ENCODE assay signal across 37 cellular contexts in the genomic region with DNA sequence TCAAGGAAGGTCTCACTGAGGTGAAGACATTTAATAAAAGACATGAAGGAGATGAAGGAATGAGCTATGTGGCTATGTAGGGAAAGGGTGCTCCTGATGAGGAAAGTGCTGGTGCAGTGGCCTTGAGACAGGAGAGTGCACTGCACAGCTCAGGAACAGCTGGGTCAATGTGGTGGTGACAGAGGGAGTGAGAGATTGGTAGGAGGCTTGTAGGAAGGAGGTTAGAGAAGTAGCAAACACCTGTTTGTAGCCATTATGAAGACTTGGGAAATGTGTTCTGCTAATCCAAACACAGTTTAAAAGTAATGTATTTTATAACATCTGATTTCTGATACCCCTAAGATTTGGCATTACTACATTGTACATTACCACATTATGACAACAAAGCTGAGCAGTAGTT.
A peak's percentile ranks its signal among the peaks of the same experiment; 100 is the strongest.
DNase-seq lines count a peak whose midpoint lies in the region; ATAC-seq and FAIRE-seq lines count a peak whose summit lies in the region.
"Had no signal": no experiment of that assay in that cellular context is flagged by ENCODE, and none has a peak within 500 bp of the region (broad histone marks: within the 10 kb centered on the region; RNA-seq: fewer than 3 reads in every experiment).

No MANE protein-coding gene starts in this region.

- no peaks in the 10 kb centered on the region for H3K9me3 Mint-ChIP-seq in activated naive CD8-positive, alpha-beta T cell treated with anti-CD3 and anti-CD28 coated beads, Interleukin-2, amount 50 U/mL, for 24 hours
- H3K9me3 Mint-ChIP-seq: CD14-positive monocyte, endodermal cell, GM23338, naive B cell had no signal

- no peak overlapping the region for H2BK15ac ChIP-seq in neuronal stem cell (ENCODE audit: low read length)

- H3K18ac ChIP-seq in neuronal stem cell (ENCODE audit: low read length) = no peak overlapping the region

- H2AFZ ChIP-seq in neuronal stem cell (ENCODE audit: low read length) = no peak overlapping the region
- H2AFZ ChIP-seq: GM23338, PC-9 had no signal

- H3K27me3 ChIP-seq in neuronal stem cell (ENCODE audit: control insufficient read depth in 3 of 3, insufficient read depth in 3 of 3, low read depth in 1 of 3, low read length in 3 of 3) = no peaks in the 10 kb centered on the region
- no peaks in the 10 kb centered on the region for H3K27me3 ChIP-seq in small intestine (ENCODE audit: control insufficient read depth in 2 of 2, insufficient read depth in 2 of 2, low read length in 2 of 2)
- H3K27me3 ChIP-seq: adrenal gland, body of pancreas, esophagus squamous epithelium, MG63, transverse colon had no signal

- peaks cover 80% of the 10 kb centered on the region for H3K4me1 Mint-ChIP-seq in activated naive CD8-positive, alpha-beta T cell treated with anti-CD3 and anti-CD28 coated beads, Interleukin-2, amount 50 U/mL, for 24 hours
- H3K4me1 Mint-ChIP-seq: CD14-positive monocyte, naive B cell had no signal

- no peak overlapping the region for H3K4ac ChIP-seq in neuronal stem cell (ENCODE audit: low read length)

- no peaks in the 10 kb centered on the region for H3K36me3 ChIP-seq in neuronal stem cell (replicated peaks in 1 of 2; ENCODE audit: control insufficient read depth in 2 of 2, insufficient read depth in 2 of 2, low read length in 2 of 2)
- no peaks in the 10 kb centered on the region for H3K36me3 ChIP-seq in small intestine (ENCODE audit: control insufficient read depth in 2 of 2, insufficient read depth in 2 of 2, low read length in 2 of 2)
- H3K36me3 ChIP-seq: adrenal gland, esophagus squamous epithelium, heart left ventricle, left ventricle myocardium inferior, MG63, prostate gland, transverse colon, WERI-Rb-1 had no signal

- no peak for ATAC-seq in activated naive CD8-positive, alpha-beta T cell treated with anti-CD3 and anti-CD28 coated beads, Interleukin-2, amount 50 U/mL, for 24 hours
- ATAC-seq: GM23338, heart left ventricle, K562 had no signal

- H3K4me3 ChIP-seq in neuronal stem cell (ENCODE audit: low read length in 2 of 2) (no peak overlapping the region), small intestine (ENCODE audit: low read depth in 1 of 2, low read length in 2 of 2) (no peak overlapping the region)
- H3K4me3 ChIP-seq: adrenal gland, body of pancreas, GM23338, K562, PC-9, prostate gland, transverse colon had no signal

- peak overlapping the region; percentile 82 for H3K23ac ChIP-seq in neuronal stem cell (ENCODE audit: low read depth, low read length, poor library complexity)

- no peak overlapping the region for H3K4me2 ChIP-seq in neuronal stem cell (ENCODE audit: insufficient read depth, low read length, poor library complexity, severe bottlenecking)
- H3K4me2 ChIP-seq: GM23338, PC-9 had no signal

- no peaks in the 10 kb centered on the region for H3K79me1 ChIP-seq in neuronal stem cell (ENCODE audit: low read depth, low read length)

- no peak overlapping the region for H2AK5ac ChIP-seq in neuronal stem cell (ENCODE audit: low read depth, low read length)

- no peak overlapping the region for H3K9ac ChIP-seq in neuronal stem cell (ENCODE audit: low read depth, low read length, poor library complexity)

- no peak for FAIRE-seq in small intestine (lab: Jason Lieb, UNC)
- FAIRE-seq: K562 had no signal

- H2BK12ac ChIP-seq in neuronal stem cell (ENCODE audit: low read length) = no peak overlapping the region

- H3K9me3 ChIP-seq in neuronal stem cell (replicated peaks in 1 of 2; ENCODE audit: control insufficient read depth in 2 of 2, insufficient read depth in 1 of 2, low read depth in 1 of 2, low read length in 2 of 2) (no peaks in the 10 kb centered on the region), small intestine (ENCODE audit: control insufficient read depth, low read depth) (no peaks in the 10 kb centered on the region)
- H3K9me3 ChIP-seq: adrenal gland, body of pancreas, Caco-2, esophagus squamous epithelium, heart left ventricle, left ventricle myocardium inferior, MG63, prostate gland, transverse colon had no signal

- H3K27ac Mint-ChIP-seq in activated naive CD8-positive, alpha-beta T cell treated with anti-CD3 and anti-CD28 coated beads, Interleukin-2, amount 50 U/mL, for 24 hours = peak overlapping the region; percentile 37
- H3K27ac Mint-ChIP-seq: endodermal cell, GM23338, naive B cell had no signal

- no peaks in the 10 kb centered on the region for H3K27me3 Mint-ChIP-seq in activated naive CD8-positive, alpha-beta T cell treated with anti-CD3 and anti-CD28 coated beads, Interleukin-2, amount 50 U/mL, for 24 hours

- H3K4me1 ChIP-seq in neuronal stem cell (ENCODE audit: control insufficient read depth in 2 of 2, insufficient read depth in 1 of 2, low read depth in 1 of 2, low read length in 2 of 2) (peaks cover 0 to 3% of the 10 kb centered on the region in 2 donors), small intestine (ENCODE audit: control insufficient read depth in 2 of 2, insufficient read depth in 1 of 2, low read depth in 1 of 2, low read length in 1 of 2) (peaks cover 0 to 5% of the 10 kb centered on the region in 2 donors)
- H3K4me1 ChIP-seq: adrenal gland, body of pancreas, heart left ventricle, left ventricle myocardium inferior, prostate gland, transverse colon had no signal

- no peak overlapping the region for H3K14ac ChIP-seq in neuronal stem cell (ENCODE audit: low read length)

- H3K27ac ChIP-seq in neuronal stem cell (replicated peaks; ENCODE audit: low read length) = no peak overlapping the region
- H3K27ac ChIP-seq in small intestine (ENCODE audit: low read depth in 1 of 2, low read length in 1 of 2) = no peak overlapping the region
- H3K27ac ChIP-seq: 22Rv1, adrenal gland, body of pancreas, heart left ventricle, left ventricle myocardium inferior, prostate gland, transverse colon, WERI-Rb-1 had no signal

- H3K4me3 Mint-ChIP-seq in activated naive CD8-positive, alpha-beta T cell treated with anti-CD3 and anti-CD28 coated beads, Interleukin-2, amount 50 U/mL, for 24 hours = no peak overlapping the region
- H3K4me3 Mint-ChIP-seq: CD14-positive monocyte, endodermal cell, GM23338, naive B cell had no signal

- no peak overlapping the region for H4K8ac ChIP-seq in neuronal stem cell (ENCODE audit: low read depth, low read length)

- H2BK120ac ChIP-seq in neuronal stem cell (ENCODE audit: low read depth, low read length) = no peak overlapping the region

- H2BK5ac ChIP-seq in neuronal stem cell (ENCODE audit: low read length) = no peak overlapping the region

- DNase-seq in DMS 273 (lab: John Stamatoyannopoulos, UW; ENCODE audit: unreplicated experiment) = peak; percentile 18
- DNase-seq in DMS 273 treated with DMSO at 0.1 percent for 48 hours (lab: John Stamatoyannopoulos, UW) = no peak
- DNase-seq in HT-29 (ENCODE audit: low spot score) = peak; percentile 67
- DNase-seq in activated naive CD8-positive, alpha-beta T cell treated with anti-CD3 and anti-CD28 coated beads, Interleukin-2, amount 50 U/mL, for 24 hours = no peak
- no peak for DNase-seq in neuronal stem cell (ENCODE audit: low spot score)
- DNase-seq in NCI-H2107 treated with DMSO at 0.1 percent for 48 hours (lab: John Stamatoyannopoulos, UW; ENCODE audit: unreplicated experiment) = no peak
- DNase-seq in small intestine = no peak
- no peak for DNase-seq in NCI-H2196 (lab: John Stamatoyannopoulos, UW; ENCODE audit: unreplicated experiment)
- DNase-seq: activated CD4-positive, alpha-beta T cell treated with anti-CD3 and anti-CD28 coated beads for 4 hours; activated CD8-positive, alpha-beta memory T cell treated with anti-CD3 and anti-CD28 coated beads for 24 hours; activated gamma-delta T cell; adrenal gland; body of pancreas; Caco-2; dermis blood vessel endothelial cell; endodermal cell; esophagus squamous epithelium; foreskin melanocyte; heart left ventricle; islet precursor cell; left ventricle myocardium inferior; naive B cell; NCI-H1105; NCI-H187 treated with DMSO at 0.1 percent for 48 hours; NCI-H524 treated with DMSO at 0.1 percent for 48 hours; NK-92 treated with Interleukin-12 subunit alpha and Interleukin-12 subunit beta, amount 100 ng/mL, for 24 hours; PC-9; SIG-M5; stimulated activated CD4-positive, alpha-beta T cell treated with anti-CD3 and anti-CD28 coated beads, Interleukin-4, amount 100 ng/mL, for 4 hours; transverse colon; WERI-Rb-1 had no signal

- no peaks in the 10 kb centered on the region for H3K36me3 Mint-ChIP-seq in activated naive CD8-positive, alpha-beta T cell treated with anti-CD3 and anti-CD28 coated beads, Interleukin-2, amount 50 U/mL, for 24 hours (ENCODE audit: low read depth)
- H3K36me3 Mint-ChIP-seq: CD14-positive monocyte, naive B cell had no signal

- no peak overlapping the region for H4K91ac ChIP-seq in neuronal stem cell (ENCODE audit: low read depth, low read length, poor library complexity)

Comparison
In these comparisons a context has a peak if more than half of its experiments do, and no peak if none do; other contexts are left out.
1. DNase-seq: peak in DMS 273 (single experiment) and HT-29 (single experiment); none in DMS 273 treated with DMSO at 0.1 percent for 48 hours (single experiment), activated naive CD8-positive, alpha-beta T cell treated with anti-CD3 and anti-CD28 coated beads, Interleukin-2, amount 50 U/mL, for 24 hours (single experiment), neuronal stem cell (single experiment), NCI-H2107 treated with DMSO at 0.1 percent for 48 hours (single experiment), small intestine (single experiment) and NCI-H2196 (single experiment).